19 cellular contexts compared by ENCODE assay signal in genomic region chr6:106250997-106251396, GRCh38.
A peak's percentile ranks its signal among the peaks of the same experiment; 100 is the strongest.
DNase-seq lines count a peak whose midpoint lies in the region; ATAC-seq, FAIRE-seq and TF ChIP-seq lines count a peak whose summit lies in the region.
"Had no signal": no experiment of that assay in that cellular context is flagged by ENCODE, and none has a peak within 500 bp of the region (broad histone marks: within the 10 kb centered on the region; RNA-seq: fewer than 3 reads in every experiment).

No MANE protein-coding gene starts in this region.

- no TSS peak for BruUV-seq in Calu3 (replicated peaks; lab: Mats Ljungman, UMichigan)

- H3K9me3 Mint-ChIP-seq in Calu3 (ENCODE audit: low read depth, unreplicated experiment): no peaks in the 10 kb centered on the region
- H3K9me3 Mint-ChIP-seq: CD8-positive, alpha-beta memory T cell had no signal

- H3K36me3 Mint-ChIP-seq in Calu3 (ENCODE audit: insufficient read depth, unreplicated experiment): no peaks in the 10 kb centered on the region

- WGBS in small intestine, 3 donors: 87 to 95% (median 89%) methylated on average over 2 of the region's 2 CpGs

- peaks cover 19% of the 10 kb centered on the region for H3K4me1 Mint-ChIP-seq in Calu3 (ENCODE audit: low read depth, unreplicated experiment)

- H3K4me3 ChIP-seq in small intestine (ENCODE audit: low read depth in 1 of 2, low read length in 2 of 2): no peak overlapping the region
- H3K4me3 ChIP-seq: BLaER1 treated with 17β-estradiol and CSF1 and Interleukin-3, amounts not matched to agents 10 nM and 100 nM had no signal

- no peaks in the 10 kb centered on the region for H3K9me3 ChIP-seq in small intestine (ENCODE audit: control insufficient read depth, low read depth)
- H3K9me3 ChIP-seq: BLaER1 treated with 17β-estradiol and CSF1 and Interleukin-3, amounts not matched to agents 10 nM and 100 nM had no signal

- no peak overlapping the region for H3K27ac ChIP-seq in small intestine (ENCODE audit: low read depth in 1 of 2, low read length in 1 of 2)
- H3K27ac ChIP-seq: BLaER1 treated with 17β-estradiol and CSF1 and Interleukin-3, amounts not matched to agents 10 nM and 100 nM had no signal

- CTCF ChIA-PET in Calu3 (lab: Charles Lee): no interaction called here

- peaks cover 0 to 4% of the 10 kb centered on the region in 2 donors for H3K4me1 ChIP-seq in small intestine (ENCODE audit: control insufficient read depth in 2 of 2, insufficient read depth in 1 of 2, low read depth in 1 of 2, low read length in 1 of 2)
- H3K4me1 ChIP-seq: BLaER1 treated with 17β-estradiol and CSF1 and Interleukin-3, amounts not matched to agents 10 nM and 100 nM had no signal

- no peaks in the 10 kb centered on the region for H3K27me3 ChIP-seq in small intestine (ENCODE audit: control insufficient read depth in 2 of 2, insufficient read depth in 2 of 2, low read length in 2 of 2)
- H3K27me3 ChIP-seq: BLaER1 treated with 17β-estradiol and CSF1 and Interleukin-3, amounts not matched to agents 10 nM and 100 nM had no signal

- no peak for FAIRE-seq in small intestine (lab: Jason Lieb, UNC)
- FAIRE-seq: D721Med had no signal

- TF ChIP-seq CTCF in Calu3 (IDR thresholded peaks at IDR 0.05; ENCODE audit: unreplicated experiment): no peak

- H3K36me3 ChIP-seq in small intestine (ENCODE audit: control insufficient read depth in 2 of 2, insufficient read depth in 2 of 2, low read length in 2 of 2): peaks cover 0 to 4% of the 10 kb centered on the region in 2 donors

- no peaks in the 10 kb centered on the region for H3K27me3 Mint-ChIP-seq in Calu3 (ENCODE audit: unreplicated experiment)
- H3K27me3 Mint-ChIP-seq: CD8-positive, alpha-beta memory T cell had no signal

- intact Hi-C loops in Calu3 (cut with micrococcal nuclease; ENCODE audit: unreplicated experiment) (no loop called here), left colon (cut with DNase I, micrococcal nuclease) (no loop called here)

- no peak overlapping the region for H3K27ac Mint-ChIP-seq in Calu3 (ENCODE audit: unreplicated experiment)

- ATAC-seq in left colon (peak; percentile 83), GM19397 (IDR thresholded peaks at IDR 0.05; ENCODE audit: unreplicated experiment) (no peak), GM19324 (IDR thresholded peaks at IDR 0.05; ENCODE audit: low FRiP score, unreplicated experiment) (no peak)
- ATAC-seq: HCT116 had no signal

- peak; percentile 16 for DNase-seq in Calu3
- DNase-seq in NCI-H69 (lab: John Stamatoyannopoulos, UW): peak; percentile 21
- DNase-seq in left colon: peak; percentile 19 to 34
- peak; percentile 41 for DNase-seq in small intestine
- DNase-seq in NCI-H2107 (lab: John Stamatoyannopoulos, UW): no peak
- DNase-seq: CD8-positive, alpha-beta memory T cell; DMS79 treated with DMSO at 0.1 percent for 48 hours; NCI-H1092 treated with DMSO at 0.1 percent for 48 hours; NCI-H146; NCI-H2081; NCI-H446 treated with DMSO at 0.1 percent for 48 hours; NCI-H748 treated with DMSO at 0.1 percent for 48 hours; NK-92 treated with Interleukin-12 subunit alpha and Interleukin-12 subunit beta, amount 100 ng/mL, for 24 hours; Right ventricle myocardium superior had no signal

- H3K4me3 Mint-ChIP-seq in Calu3 (ENCODE audit: low read depth, unreplicated experiment): no peak overlapping the region
- H3K4me3 Mint-ChIP-seq: CD8-positive, alpha-beta memory T cell had no signal
